Comparison of ENCODE assay signal across 21 cellular contexts in the genomic region with DNA sequence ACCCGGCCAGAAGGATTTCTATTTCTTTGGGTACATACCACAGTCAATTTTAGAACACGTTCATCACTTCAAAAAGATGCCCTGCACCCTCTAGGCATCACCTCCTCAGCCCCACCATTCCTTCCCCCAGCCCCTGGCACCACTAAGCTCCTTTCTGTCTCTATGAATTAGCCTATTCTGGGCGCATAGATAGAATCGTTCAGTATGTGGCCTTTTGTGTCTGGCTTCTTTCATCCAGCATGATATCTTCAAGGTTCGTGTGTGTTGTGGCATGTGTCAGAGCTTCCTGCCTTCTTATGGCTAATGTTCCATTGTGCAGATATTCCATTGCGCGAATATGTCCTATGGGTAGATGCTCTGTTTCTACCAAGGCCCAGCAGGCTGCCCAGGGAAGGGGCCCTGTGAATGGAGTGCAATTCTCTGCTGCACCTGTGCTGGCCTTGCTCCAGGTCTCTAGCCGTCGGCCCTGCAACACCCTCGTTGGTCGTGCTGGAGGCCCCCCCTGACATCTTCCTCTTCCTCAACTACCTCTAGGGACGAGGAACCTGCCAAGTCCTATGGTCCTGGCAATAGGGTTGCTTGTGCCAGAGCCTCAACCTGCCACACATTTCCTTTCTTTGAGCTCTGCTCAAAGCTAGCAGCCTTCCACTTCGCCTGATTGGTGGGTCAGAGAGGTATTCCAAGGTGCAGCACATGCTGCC.
DNase-seq lines count a peak whose midpoint lies in the region; ATAC-seq and TF ChIP-seq lines count a peak whose summit lies in the region.
"Had no signal": no experiment of that assay in that cellular context is flagged by ENCODE, and none has a peak within 500 bp of the region (broad histone marks: within the 10 kb centered on the region; RNA-seq: fewer than 3 reads in every experiment).

No MANE protein-coding gene starts in this region.

- intact Hi-C loops in MCF 10A (cut with micrococcal nuclease) (no loop called here), mammary epithelial cell (cut with micrococcal nuclease) (no loop called here), stomach (cut with DNase I; ENCODE audit: low total_unique reads) (no loop called here)

- no peak overlapping the region for H3K4me2 ChIP-seq in mammary epithelial cell (ENCODE audit: insufficient read depth, low read depth, low read length)

- dilution Hi-C loops in mammary epithelial cell (cut with HindIII; ENCODE audit: low sequenced_read_pairs) = no loop called here

- H3K27me3 ChIP-seq in mammary epithelial cell (ENCODE audit: insufficient read depth, low read length) = no peaks in the 10 kb centered on the region
- H3K27me3 ChIP-seq in RWPE2 (ENCODE audit: insufficient read depth, poor library complexity, severe bottlenecking) = no peaks in the 10 kb centered on the region
- H3K27me3 ChIP-seq in suprapubic skin = no peaks in the 10 kb centered on the region
- H3K27me3 ChIP-seq in stomach = no peaks in the 10 kb centered on the region

- no peaks in the 10 kb centered on the region for H3K36me3 Mint-ChIP-seq in MCF 10A (ENCODE audit: insufficient read depth, unreplicated experiment)

- POLR2A ChIA-PET in MCF 10A (lab: Yijun Ruan, JAX) = interaction anchor here (0.6 to 3.3 kb wide), 16 partner anchors 9 to 164 kb away, joined by 3 to 34 read pairs (median 5); no protein-coding TSS in a partner anchor

- H4K20me1 ChIP-seq in mammary epithelial cell (ENCODE audit: insufficient read depth, low read length) = no peaks in the 10 kb centered on the region

- peaks cover 40% of the 10 kb centered on the region for H3K4me1 Mint-ChIP-seq in MCF 10A (ENCODE audit: insufficient read depth, unreplicated experiment)

- CTCF ChIA-PET in MCF 10A (lab: Yijun Ruan, JAX) = interaction anchor here (0.5 to 1.7 kb wide), 10 partner anchors 18 to 164 kb away, joined by 3 to 14 read pairs (median 3); no protein-coding TSS in a partner anchor
- CTCF ChIA-PET in mammary epithelial cell (lab: Charles Lee; ENCODE audit: low non-redundant PET) = no interaction called here

- TF ChIP-seq POLR2A in suprapubic skin (IDR thresholded peaks at IDR 0.05) (no peak), stomach (IDR thresholded peaks at IDR 0.05) (no peak)

- H3K9me3 ChIP-seq in mammary epithelial cell (replicated peaks; ENCODE audit: insufficient read depth, low read length) = no peaks in the 10 kb centered on the region
- no peaks in the 10 kb centered on the region for H3K9me3 ChIP-seq in RWPE2 (ENCODE audit: severe bottlenecking)
- H3K9me3 ChIP-seq in suprapubic skin = no peaks in the 10 kb centered on the region
- no peaks in the 10 kb centered on the region for H3K9me3 ChIP-seq in stomach
- H3K9me3 ChIP-seq: Caco-2 had no signal

- H3K27ac ChIP-seq in mammary epithelial cell (ENCODE audit: insufficient read depth, low read depth, low read length) (no peak overlapping the region), RWPE2 (ENCODE audit: poor library complexity, severe bottlenecking) (peak overlapping the region; percentile 47), suprapubic skin (no peak overlapping the region), stomach (no peak overlapping the region)
- H3K27ac ChIP-seq: SK-N-MC had no signal

- no peaks in the 10 kb centered on the region for H3K9me3 Mint-ChIP-seq in MCF 10A (ENCODE audit: unreplicated experiment)
- H3K9me3 Mint-ChIP-seq: CD4-positive, alpha-beta T cell had no signal

- no peak for DNase-seq in MCF 10A (ENCODE audit: unreplicated experiment)
- DNase-seq in mammary epithelial cell = no peak
- no peak for DNase-seq in RWPE2 (ENCODE audit: low spot score)
- peak; percentile 46 for DNase-seq in dermis blood vessel endothelial cell
- DNase-seq in suprapubic skin (ENCODE audit: low spot score in 2 of 2) = peak; percentile 43 to 56
- no peak for DNase-seq in AG08396 (ENCODE audit: low spot score)
- no peak for DNase-seq in stomach
- DNase-seq: 8988T; CD4-positive, alpha-beta T cell; GOT3; NCI-H1105; NCI-H1694 treated with DMSO at 0.1 percent for 48 hours; NCI-H2107; NCI-H510A treated with DMSO at 0.1 percent for 48 hours; NCI-H774; Right ventricle myocardium superior had no signal

- no TSS peak for BruUV-seq in MCF 10A (replicated peaks; lab: Mats Ljungman, UMichigan)
- no TSS peak for BruUV-seq in mammary epithelial cell (replicated peaks; lab: Mats Ljungman, UMichigan)

- no peak overlapping the region for H3K9ac ChIP-seq in mammary epithelial cell (ENCODE audit: insufficient read depth, low read length)

- H3K4me3 ChIP-seq in mammary epithelial cell (replicated peaks in 1 of 3; ENCODE audit: insufficient read depth in 1 of 3, low read depth in 2 of 3, low read length in 3 of 3) (no peak overlapping the region), RWPE2 (ENCODE audit: severe bottlenecking) (no peak overlapping the region), suprapubic skin (no peak overlapping the region), stomach (no peak overlapping the region)
- H3K4me3 ChIP-seq: K562, SK-N-MC had no signal

- WGBS in mammary epithelial cell (ENCODE audit: low coverage, missing lambda C conversion rate) = 34% methylated on average over 10 of the region's 13 CpGs
- 58% methylated on average over 13 of the region's 13 CpGs for WGBS in suprapubic skin
- WGBS in stomach, 5 donors = 63 to 71% (median 69%) methylated on average over 11 to 13 of the region's 13 CpGs

- TF ChIP-seq CTCF in MCF 10A (IDR thresholded peaks at IDR 0.05; ENCODE audit: unreplicated experiment) (no peak), mammary epithelial cell (conservative IDR thresholded peaks at IDR 0.05 in 1 of 2, IDR thresholded peaks at IDR 0.05 in 1 of 2; ENCODE audit: extremely low read depth in 1 of 2, insufficient read depth in 1 of 2, low read depth in 1 of 2, low read length in 2 of 2) (no peak), RWPE2 (IDR thresholded peaks at IDR 0.05; ENCODE audit: poor library complexity, severe bottlenecking) (no peak), suprapubic skin (IDR thresholded peaks at IDR 0.05) (no peak), stomach (IDR thresholded peaks at IDR 0.05) (no peak)

- no peaks in the 10 kb centered on the region for H3K79me2 ChIP-seq in mammary epithelial cell (ENCODE audit: insufficient read depth, low read length)

- ATAC-seq in RWPE2 (ENCODE audit: low read depth) (0 out of 3 replicates have a peak, but pooled peaks have one; percentile 5), HG02973 (IDR thresholded peaks at IDR 0.05; ENCODE audit: unreplicated experiment) (no peak)
- ATAC-seq: HCT116, K562 had no signal

- H3K27ac Mint-ChIP-seq in MCF 10A (ENCODE audit: low read depth, unreplicated experiment) = peak overlapping the region; percentile 64
- H3K27ac Mint-ChIP-seq: CD4-positive, alpha-beta T cell had no signal

- H3K4me1 ChIP-seq in mammary epithelial cell (ENCODE audit: insufficient read depth, low read length) (peaks cover 45% of the 10 kb centered on the region), RWPE2 (ENCODE audit: insufficient read depth, poor library complexity, severe bottlenecking) (peaks cover 36% of the 10 kb centered on the region), suprapubic skin (peaks cover 50% of the 10 kb centered on the region), stomach (peaks cover 0 to 24% (median 11%) of the 10 kb centered on the region in 4 donors)

- peak overlapping the region; percentile 39 for H3K4me3 Mint-ChIP-seq in MCF 10A (ENCODE audit: unreplicated experiment)
- H3K4me3 Mint-ChIP-seq: CD4-positive, alpha-beta T cell had no signal

- no peak overlapping the region for H2AFZ ChIP-seq in mammary epithelial cell (ENCODE audit: low read depth, low read length)

- H3K27me3 Mint-ChIP-seq in MCF 10A (ENCODE audit: insufficient read depth, unreplicated experiment) = no peaks in the 10 kb centered on the region

- TF ChIP-seq EP300 in suprapubic skin (IDR thresholded peaks at IDR 0.05) (no peak), stomach (IDR thresholded peaks at IDR 0.05) (no peak)

- H3K36me3 ChIP-seq in mammary epithelial cell (ENCODE audit: insufficient read depth, low read length) = no peaks in the 10 kb centered on the region
- no peaks in the 10 kb centered on the region for H3K36me3 ChIP-seq in RWPE2 (ENCODE audit: low read depth)
- H3K36me3 ChIP-seq in suprapubic skin = no peaks in the 10 kb centered on the region
- no peaks in the 10 kb centered on the region for H3K36me3 ChIP-seq in stomach

- in situ Hi-C loops in mammary epithelial cell (cut with MboI; ENCODE audit: low sequenced_read_pairs in 2 of 2) = no loop called here

Comparison
In these comparisons a context has a peak if more than half of its experiments do, and no peak if none do; other contexts are left out.
1. DNase-seq: peak in dermis blood vessel endothelial cell (single experiment) and suprapubic skin (2 of 2); none in MCF 10A (single experiment), mammary epithelial cell (single experiment), RWPE2 (single experiment), AG08396 (single experiment) and stomach (single experiment).